ENCODE assay signal across 17 cellular contexts in genomic region chr1:2353215-2353906, GRCh38. TPM values are rescaled to one million over a fixed set of nuclear protein-coding genes. Genes with fewer than 3 reads are reported as not detected.
A peak's percentile ranks its signal among the peaks of the same experiment; 100 is the strongest.
DNase-seq lines count a peak whose midpoint lies in the region; ATAC-seq and TF ChIP-seq lines count a peak whose summit lies in the region.
"Had no signal": no experiment of that assay in that cellular context is flagged by ENCODE, and none has a peak within 500 bp of the region (broad histone marks: within the 10 kb centered on the region; RNA-seq: fewer than 3 reads in every experiment).

No MANE protein-coding gene starts in this region.

- no peaks in the 10 kb centered on the region for H3K36me3 Mint-ChIP-seq in osteocyte (ENCODE audit: unreplicated experiment)
- no peaks in the 10 kb centered on the region for H3K36me3 Mint-ChIP-seq in progenitor cell of endocrine pancreas (ENCODE audit: insufficient read depth)
- H3K36me3 Mint-ChIP-seq: brain had no signal

- DNase-seq in activated CD8-positive, alpha-beta memory T cell treated with anti-CD3 and anti-CD28 coated beads, Interleukin-2, amount 50 U/mL, for 4 hours = peak; percentile 9
- no peak for DNase-seq in activated CD8-positive, alpha-beta memory T cell treated with anti-CD3 and anti-CD28 coated beads, Interleukin-2, amount 50 U/mL, for 48 hours
- peak; percentile 9 for DNase-seq in left ventricle myocardium inferior
- no peak for DNase-seq in neuronal stem cell (ENCODE audit: low spot score)
- peak; percentile 42 to 64 for DNase-seq in aorta
- no peak for DNase-seq in osteocyte (ENCODE audit: extremely low spot score, unreplicated experiment)
- DNase-seq in progenitor cell of endocrine pancreas (ENCODE audit: low spot score, unreplicated experiment) = no peak
- DNase-seq in COR-L47 (lab: John Stamatoyannopoulos, UW) = no peak
- DNase-seq: 8988T; activated CD4-positive, alpha-beta T cell treated with anti-CD3 and anti-CD28 coated beads, Interleukin-2, amount 10 ng/mL, durations not matched to agents 24 days and 14 days; NCI-H1417; NCI-H2171; NCI-H69; stimulated activated CD4-positive, alpha-beta T cell treated with anti-CD3 and anti-CD28 coated beads, Interleukin-12 subunit alpha, Interleukin-12 subunit beta, amount 100 ng/mL, for 4 hours; SW 1271 had no signal

- H3K27ac Mint-ChIP-seq in osteocyte (ENCODE audit: unreplicated experiment) (no peak overlapping the region), progenitor cell of endocrine pancreas (no peak overlapping the region)
- H3K27ac Mint-ChIP-seq: activated CD4-positive, alpha-beta T cell treated with anti-CD3 and anti-CD28 coated beads, Interleukin-2, amount 10 ng/mL, durations not matched to agents 24 days and 14 days had no signal

- H3K23ac ChIP-seq in neuronal stem cell (ENCODE audit: low read depth, low read length, poor library complexity) = no peak overlapping the region

- H2BK120ac ChIP-seq in neuronal stem cell (ENCODE audit: low read depth, low read length) = no peak overlapping the region

- H3K27ac ChIP-seq in left ventricle myocardium inferior (replicated peaks) (peak overlapping the region; percentile 66), neuronal stem cell (replicated peaks; ENCODE audit: low read length) (no peak overlapping the region), aorta (ENCODE audit: low read depth in 1 of 2, low read length in 2 of 2) (peak overlapping the region in 1 of 2 donors; percentile 20)
- H3K27ac ChIP-seq: hepatocyte had no signal

- no peak overlapping the region for H2BK5ac ChIP-seq in neuronal stem cell (ENCODE audit: low read length)

- H4K91ac ChIP-seq in neuronal stem cell (ENCODE audit: low read depth, low read length, poor library complexity) = no peak overlapping the region

- H3K4me3 ChIP-seq in left ventricle myocardium inferior (no peak overlapping the region), neuronal stem cell (ENCODE audit: low read length in 2 of 2) (no peak overlapping the region), aorta (ENCODE audit: low read length in 2 of 2) (no peak overlapping the region)
- H3K4me3 ChIP-seq: hepatocyte had no signal

- H3K4ac ChIP-seq in neuronal stem cell (ENCODE audit: low read length) = no peak overlapping the region

- no peak overlapping the region for H3K14ac ChIP-seq in neuronal stem cell (ENCODE audit: low read length)

- H3K27me3 Mint-ChIP-seq in osteocyte (ENCODE audit: unreplicated experiment) (no peaks in the 10 kb centered on the region), progenitor cell of endocrine pancreas (peaks cover 9% of the 10 kb centered on the region)
- H3K27me3 Mint-ChIP-seq: activated CD4-positive, alpha-beta T cell treated with anti-CD3 and anti-CD28 coated beads, Interleukin-2, amount 10 ng/mL, durations not matched to agents 24 days and 14 days; brain had no signal

- H3K9me3 Mint-ChIP-seq in osteocyte (ENCODE audit: unreplicated experiment) (no peaks in the 10 kb centered on the region), progenitor cell of endocrine pancreas (ENCODE audit: low read depth) (no peaks in the 10 kb centered on the region)
- H3K9me3 Mint-ChIP-seq: activated CD4-positive, alpha-beta T cell treated with anti-CD3 and anti-CD28 coated beads, Interleukin-2, amount 10 ng/mL, durations not matched to agents 24 days and 14 days; brain had no signal

- peaks cover 2% of the 10 kb centered on the region for H3K79me1 ChIP-seq in neuronal stem cell (ENCODE audit: low read depth, low read length)

- no peaks in the 10 kb centered on the region for H3K27me3 ChIP-seq in left ventricle myocardium inferior (ENCODE audit: low read depth)
- peaks cover 0 to 2% (median 0%) of the 10 kb centered on the region in 3 experiments for H3K27me3 ChIP-seq in neuronal stem cell (ENCODE audit: control insufficient read depth in 3 of 3, insufficient read depth in 3 of 3, low read depth in 1 of 3, low read length in 3 of 3)
- H3K27me3 ChIP-seq in aorta (ENCODE audit: control insufficient read depth in 1 of 2, insufficient read depth in 2 of 2, low read length in 1 of 2) = no peaks in the 10 kb centered on the region
- H3K27me3 ChIP-seq: hepatocyte had no signal

- no peak overlapping the region for H2AK5ac ChIP-seq in neuronal stem cell (ENCODE audit: low read depth, low read length)

- intact Hi-C loops in left ventricle myocardium inferior (cut with micrococcal nuclease) (no loop called here), aorta (cut with DNase I) (no loop called here)

- ATAC-seq in aorta (ENCODE audit: low FRiP score) = no peak

- no peak overlapping the region for H2BK12ac ChIP-seq in neuronal stem cell (ENCODE audit: low read length)

- H3K36me3 ChIP-seq in left ventricle myocardium inferior (no peaks in the 10 kb centered on the region), neuronal stem cell (replicated peaks in 1 of 2; ENCODE audit: control insufficient read depth in 2 of 2, insufficient read depth in 2 of 2, low read length in 2 of 2) (no peaks in the 10 kb centered on the region), aorta (ENCODE audit: control insufficient read depth in 1 of 2, insufficient read depth in 2 of 2, low read length in 1 of 2) (no peaks in the 10 kb centered on the region)

- peaks cover 11% of the 10 kb centered on the region for H3K4me1 ChIP-seq in left ventricle myocardium inferior
- peaks cover 22 to 26% of the 10 kb centered on the region in 2 donors for H3K4me1 ChIP-seq in neuronal stem cell (ENCODE audit: control insufficient read depth in 2 of 2, insufficient read depth in 1 of 2, low read depth in 1 of 2, low read length in 2 of 2)
- peaks cover 0 to 3% of the 10 kb centered on the region in 2 donors for H3K4me1 ChIP-seq in aorta (ENCODE audit: control insufficient read depth in 1 of 2, insufficient read depth in 2 of 2, low read length in 2 of 2)

- H4K8ac ChIP-seq in neuronal stem cell (ENCODE audit: low read depth, low read length) = no peak overlapping the region

- peaks cover 6% of the 10 kb centered on the region for H3K4me1 Mint-ChIP-seq in osteocyte (ENCODE audit: unreplicated experiment)
- H3K4me1 Mint-ChIP-seq in progenitor cell of endocrine pancreas (ENCODE audit: low read depth) = no peaks in the 10 kb centered on the region
- H3K4me1 Mint-ChIP-seq: activated CD4-positive, alpha-beta T cell treated with anti-CD3 and anti-CD28 coated beads, Interleukin-2, amount 10 ng/mL, durations not matched to agents 24 days and 14 days had no signal

- H3K4me3 Mint-ChIP-seq in osteocyte (ENCODE audit: unreplicated experiment) = no peak overlapping the region
- no peak overlapping the region for H3K4me3 Mint-ChIP-seq in progenitor cell of endocrine pancreas (ENCODE audit: low read depth)
- H3K4me3 Mint-ChIP-seq: activated CD4-positive, alpha-beta T cell treated with anti-CD3 and anti-CD28 coated beads, Interleukin-2, amount 10 ng/mL, durations not matched to agents 24 days and 14 days; brain had no signal

- no CpG with 5 or more reads among the region's 14 CpGs for WGBS in neuronal stem cell (ENCODE audit: extremely low coverage in 2 of 2, insufficient read length in 2 of 2, insufficient replicate concordance in 1 of 2), 2 donors
- WGBS in aorta, 2 donors = 15 to 21% methylated on average over 14 of the region's 14 CpGs

- H3K9ac ChIP-seq in neuronal stem cell (ENCODE audit: low read depth, low read length, poor library complexity) = no peak overlapping the region

- peak overlapping the region; percentile 20 for H3K18ac ChIP-seq in neuronal stem cell (ENCODE audit: low read length)

- TF ChIP-seq CTCF in left ventricle myocardium inferior (IDR thresholded peaks at IDR 0.05; ENCODE audit: borderline replicate concordance) (no peak), osteocyte (IDR thresholded peaks at IDR 0.05) (no peak), progenitor cell of endocrine pancreas (IDR thresholded peaks at IDR 0.05; ENCODE audit: unreplicated experiment) (no peak)

- no peaks in the 10 kb centered on the region for H3K9me3 ChIP-seq in left ventricle myocardium inferior (replicated peaks)
- H3K9me3 ChIP-seq in neuronal stem cell (replicated peaks in 1 of 2; ENCODE audit: control insufficient read depth in 2 of 2, insufficient read depth in 1 of 2, low read depth in 1 of 2, low read length in 2 of 2) = no peaks in the 10 kb centered on the region
- H3K9me3 ChIP-seq in aorta (ENCODE audit: control insufficient read depth, low read length) = no peaks in the 10 kb centered on the region

- H2AFZ ChIP-seq in neuronal stem cell (ENCODE audit: low read length) = peak overlapping the region; percentile 75
- H2AFZ ChIP-seq: hepatocyte had no signal

- no peak overlapping the region for H3K4me2 ChIP-seq in neuronal stem cell (ENCODE audit: insufficient read depth, low read length, poor library complexity, severe bottlenecking)
- H3K4me2 ChIP-seq: hepatocyte had no signal

- peak overlapping the region; percentile 20 for H2BK15ac ChIP-seq in neuronal stem cell (ENCODE audit: low read length)

RNA-seq across cellular contexts. Expression of gene MORN1, which starts 38.0 kb away (rescaled TPM):
- total RNA-seq in left ventricle myocardium inferior (4.5 TPM), aorta (10 to 100 TPM in 1 of 2 donors, 1 to 10 TPM in 1; 4.7 to 12.0 TPM), osteocyte (10.9 and 12.7 TPM in 2 replicates), progenitor cell of endocrine pancreas (34.0 and 35.3 TPM in 2 replicates)
- 7.1 TPM for polyA plus RNA-seq in neuronal stem cell (2013, experiment 1 of 2)
- polyA plus RNA-seq in neuronal stem cell (2013, experiment 2 of 2) = 7.9 TPM
- 1 to 10 TPM in 1 of 2 donors, under 1 TPM in 1; 0.50 to 9.0 TPM for polyA plus RNA-seq in aorta

RNA-seq across cellular contexts. Expression of gene RER1, which starts 38.3 kb away (rescaled TPM):
- total RNA-seq in left ventricle myocardium inferior (80.5 TPM), aorta (10 to 100 TPM; 91.0 to 99.8 TPM), osteocyte (144 and 147 TPM in 2 replicates), progenitor cell of endocrine pancreas (93.6 and 99.3 TPM in 2 replicates)
- 63.2 TPM for polyA plus RNA-seq in neuronal stem cell (2013, experiment 1 of 2)
- 64.3 TPM for polyA plus RNA-seq in neuronal stem cell (2013, experiment 2 of 2)
- 10 to 100 TPM; 41.1 to 75.8 TPM for polyA plus RNA-seq in aorta

RNA-seq across cellular contexts. Expression of gene PEX10, which starts 59.0 kb away (rescaled TPM):
- total RNA-seq in left ventricle myocardium inferior (15.8 TPM), aorta (10 to 100 TPM in 1 of 2 donors, 1 to 10 TPM in 1; 9.8 to 13.1 TPM), osteocyte (23.1 and 25.6 TPM in 2 replicates), progenitor cell of endocrine pancreas (27.5 and 27.6 TPM in 2 replicates)
- 12.4 TPM for polyA plus RNA-seq in neuronal stem cell (2013, experiment 1 of 2)
- polyA plus RNA-seq in neuronal stem cell (2013, experiment 2 of 2) = 12.5 TPM
- 10 to 100 TPM in 1 of 2 donors, 1 to 10 TPM in 1; 4.0 to 15.3 TPM for polyA plus RNA-seq in aorta

Comparison
In these comparisons a context has a peak if more than half of its experiments do, and no peak if none do; other contexts are left out.
1. DNase-seq: peak in activated CD8-positive, alpha-beta memory T cell treated with anti-CD3 and anti-CD28 coated beads, Interleukin-2, amount 50 U/mL, for 4 hours (single experiment), left ventricle myocardium inferior (single experiment) and aorta (2 of 2); none in activated CD8-positive, alpha-beta memory T cell treated with anti-CD3 and anti-CD28 coated beads, Interleukin-2, amount 50 U/mL, for 48 hours (single experiment), neuronal stem cell (single experiment), osteocyte (single experiment), progenitor cell of endocrine pancreas (single experiment) and COR-L47 (single experiment).